ENCODE assay signal across 11 cellular contexts in the genomic region with DNA sequence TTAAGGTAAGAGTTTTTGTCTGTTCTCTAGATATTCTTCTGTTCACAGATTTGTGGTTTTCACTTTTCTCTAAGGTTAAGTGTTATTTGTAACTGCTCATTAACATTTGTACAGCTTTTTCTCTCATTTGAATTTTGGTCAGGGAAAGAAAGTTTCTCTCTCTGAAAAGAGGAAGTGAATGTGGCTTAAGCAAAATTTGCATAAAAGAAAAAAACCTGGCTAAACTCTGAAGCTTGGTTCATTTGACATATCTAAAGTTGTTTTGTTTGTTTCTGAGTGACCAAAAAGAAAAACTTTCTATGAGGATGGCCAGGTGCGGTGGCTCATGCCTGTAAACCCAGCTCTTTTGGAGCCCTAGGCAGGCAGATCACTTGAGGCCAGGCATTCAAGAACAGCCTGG. TPM values are rescaled to one million over a fixed set of nuclear protein-coding genes. Genes with fewer than 3 reads are reported as not detected.
A peak's percentile ranks its signal among the peaks of the same experiment; 100 is the strongest.
DNase-seq lines count a peak whose midpoint lies in the region; ATAC-seq and TF ChIP-seq lines count a peak whose summit lies in the region.
"Had no signal": no experiment of that assay in that cellular context is flagged by ENCODE, and none has a peak within 500 bp of the region (broad histone marks: within the 10 kb centered on the region; RNA-seq: fewer than 3 reads in every experiment).

No MANE protein-coding gene starts in this region.

- H3K9ac ChIP-seq in colonic mucosa (ENCODE audit: low read depth in 2 of 2, low read length in 2 of 2) = no peak overlapping the region

- no peak for TF ChIP-seq CTCF in heart left ventricle (IDR thresholded peaks at IDR 0.05)
- no peak for TF ChIP-seq CTCF in colonic mucosa (IDR thresholded peaks at IDR 0.05)

- H3K36me3 ChIP-seq in KOPT-K1 (ENCODE audit: insufficient read depth, low read length) (no peaks in the 10 kb centered on the region), heart left ventricle (no peaks in the 10 kb centered on the region), colonic mucosa (no peaks in the 10 kb centered on the region)

- H3K4me3 ChIP-seq in heart left ventricle (no peak overlapping the region), colonic mucosa (no peak overlapping the region)
- H3K4me3 ChIP-seq: lung had no signal

- H3K9me3 ChIP-seq in KOPT-K1 (ENCODE audit: insufficient read depth, low read length, poor library complexity, severe bottlenecking) = peaks cover 12% of the 10 kb centered on the region
- no peaks in the 10 kb centered on the region for H3K9me3 ChIP-seq in heart left ventricle
- no peaks in the 10 kb centered on the region for H3K9me3 ChIP-seq in colonic mucosa

- intact Hi-C loops in heart left ventricle (cut with DNase I) (no loop called here), colonic mucosa (cut with DNase I) (no loop called here)

- peak; percentile 97 for ATAC-seq in GM18870 (IDR thresholded peaks at IDR 0.05; ENCODE audit: unreplicated experiment)
- peak; percentile 93 for ATAC-seq in HG02759 (IDR thresholded peaks at IDR 0.05; ENCODE audit: unreplicated experiment)
- ATAC-seq in heart left ventricle = no peak

- peaks cover 0 to 3% (median 0%) of the 10 kb centered on the region in 12 donors for H3K4me1 ChIP-seq in heart left ventricle
- H3K4me1 ChIP-seq in colonic mucosa = no peaks in the 10 kb centered on the region

- 86 to 95% (median 90%) methylated on average over 1 of the region's 1 CpG for WGBS in heart left ventricle, 4 donors

- DNase-seq in AML-193 (lab: John Stamatoyannopoulos, UW) = peak; percentile 35 to 36
- no peak for DNase-seq in stimulated activated CD4-positive, alpha-beta T cell treated with anti-CD3 and anti-CD28 coated beads, Interleukin-2, amount 100 ng/mL, for 48 hours
- DNase-seq in heart left ventricle = no peak
- no peak for DNase-seq in NCI-H1105 (lab: John Stamatoyannopoulos, UW)
- DNase-seq in colonic mucosa = no peak

- peak overlapping the region; percentile 26 for H3K27ac ChIP-seq in KOPT-K1 (ENCODE audit: low read depth, low read length, poor library complexity, severe bottlenecking)
- H3K27ac ChIP-seq in heart left ventricle = no peak overlapping the region
- no peak overlapping the region for H3K27ac ChIP-seq in colonic mucosa
- H3K27ac ChIP-seq: C4-2B, epithelial cell of prostate had no signal

- H3K27me3 ChIP-seq in heart left ventricle (no peaks in the 10 kb centered on the region), colonic mucosa (no peaks in the 10 kb centered on the region)

- TF ChIP-seq POLR2A in heart left ventricle (IDR thresholded peaks at IDR 0.05) = no peak

RNA-seq across cellular contexts. Expression of a gene that starts 22.0 kb away (rescaled TPM):
- 1 to 10 TPM in 3 of 9 donors, under 1 TPM in 6; 0.19 to 1.8 (median 0.45) TPM for total RNA-seq in heart left ventricle
- under 1 TPM; 0.21 to 0.30 TPM for polyA plus RNA-seq in heart left ventricle
- total RNA-seq in colonic mucosa = under 1 TPM; 0.32 to 0.59 TPM

RNA-seq across cellular contexts. Expression of a gene that starts 58.5 kb away (rescaled TPM):
- total RNA-seq in heart left ventricle (100 to 1,000 TPM in 8 of 9 donors, 10 to 100 TPM in 1; 96.2 to 241 (median 117) TPM), colonic mucosa (10 to 100 TPM; 63.1 to 71.4 TPM)
- polyA plus RNA-seq in heart left ventricle = 100 to 1,000 TPM in 1 of 2 donors, 10 to 100 TPM in 1; 42.5 to 157 TPM

Comparison
In these comparisons a context has a peak if more than half of its experiments do, and no peak if none do; other contexts are left out.
1. DNase-seq: peak in AML-193 (2 of 2); none in stimulated activated CD4-positive, alpha-beta T cell treated with anti-CD3 and anti-CD28 coated beads, Interleukin-2, amount 100 ng/mL, for 48 hours (0 of 2), heart left ventricle (0 of 5), NCI-H1105 (single experiment) and colonic mucosa (single experiment).
2. ATAC-seq: peak in GM18870 (single experiment) and HG02759 (single experiment); none in heart left ventricle (0 of 4).